7 cellular contexts compared by ENCODE assay signal in the genomic region with DNA sequence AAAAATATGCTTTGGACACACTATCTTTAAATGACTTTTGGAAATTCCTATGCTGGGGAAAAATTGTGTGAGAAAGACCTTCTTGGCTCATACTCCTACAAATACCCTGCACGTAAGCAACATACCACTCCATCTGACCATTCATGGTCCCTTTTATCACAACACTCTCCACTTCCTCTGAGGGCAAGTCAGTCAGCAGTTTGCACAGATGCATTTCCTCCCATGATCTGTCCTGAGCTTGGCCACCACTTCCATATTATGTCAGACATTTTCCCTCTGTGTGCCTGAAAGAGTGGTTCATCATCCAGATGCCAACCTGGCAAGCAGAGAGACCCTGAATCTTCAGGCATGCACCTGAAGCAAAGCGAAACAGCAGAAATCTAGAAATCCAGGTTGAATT. TPM values are rescaled to one million over a fixed set of nuclear protein-coding genes. Genes with fewer than 3 reads are reported as not detected.
"Had no signal": no experiment of that assay in that cellular context is flagged by ENCODE, and none has a peak within 500 bp of the region (broad histone marks: within the 10 kb centered on the region; RNA-seq: fewer than 3 reads in every experiment).

No MANE protein-coding gene starts in this region.

- H2AFZ ChIP-seq: GM23338 had no signal

- DNase-seq: H9, HCEC 1CT, IMR-90 had no signal

- ATAC-seq: GM23338, K562 had no signal

- H3K4me2 ChIP-seq: GM23338 had no signal

- H3K4me3 ChIP-seq: GM23338, K562 had no signal

RNA-seq across cellular contexts. Expression of a gene that starts 16.1 kb away (rescaled TPM):
- total RNA-seq: GM23338, H1, H9, HT-29, IMR-90, K562 had no signal
- polyA plus RNA-seq: GM23338, H1, IMR-90, K562 had no signal
